ENCODE assay signal across 10 cellular contexts in the genomic region with DNA sequence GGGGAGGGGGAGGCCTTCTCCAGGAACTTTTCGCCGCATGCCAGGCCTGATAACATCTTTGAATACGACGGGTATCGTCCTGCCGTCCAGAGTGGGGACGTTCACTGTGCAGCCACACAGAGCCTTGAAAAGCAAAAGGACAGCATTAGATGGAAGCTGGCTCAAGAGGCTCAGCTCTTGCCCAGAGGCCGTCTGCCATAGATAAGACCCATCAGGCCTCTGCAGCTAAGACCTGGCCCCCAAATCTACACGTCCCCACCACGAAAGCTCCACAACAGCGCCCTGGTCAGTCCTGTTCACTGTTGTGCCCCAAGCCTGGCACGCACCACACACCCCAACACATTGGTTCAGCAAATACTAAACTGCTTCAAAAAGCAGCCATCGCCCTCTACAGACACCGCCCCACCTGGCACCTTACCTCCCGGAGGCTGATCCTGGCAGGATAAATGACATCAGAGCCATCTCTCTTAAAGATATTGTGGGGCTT. TPM values are rescaled to one million over a fixed set of nuclear protein-coding genes. Genes with fewer than 3 reads are reported as not detected.
DNase-seq lines count a peak whose midpoint lies in the region; ATAC-seq and TF ChIP-seq lines count a peak whose summit lies in the region.
"Had no signal": no experiment of that assay in that cellular context is flagged by ENCODE, and none has a peak within 500 bp of the region (broad histone marks: within the 10 kb centered on the region; RNA-seq: fewer than 3 reads in every experiment).

No MANE protein-coding gene starts in this region.

- peak in 1 of 2 donors; percentile 25 for TF ChIP-seq RAD21 in liver (IDR thresholded peaks at IDR 0.05)

- peaks cover 8 to 34% of the 10 kb centered on the region in 2 donors for H3K4me1 ChIP-seq in ascending aorta
- H3K4me1 ChIP-seq in liver (ENCODE audit: control insufficient read depth in 4 of 4, insufficient read depth in 4 of 4, low read length in 3 of 4), result peaks cover 27 to 61% (median 37%) of the 10 kb centered on the region in 4 donors
- H3K4me1 ChIP-seq in tibial nerve, result peaks cover 2 to 51% (median 35%) of the 10 kb centered on the region in 4 donors

- H3K36me3 ChIP-seq in ascending aorta (peaks cover 23 to 36% of the 10 kb centered on the region in 2 donors), liver (ENCODE audit: control insufficient read depth in 4 of 4, insufficient read depth in 3 of 4, low read depth in 1 of 4, low read length in 3 of 4) (peaks cover 8 to 22% (median 14%) of the 10 kb centered on the region in 4 donors), tibial nerve (peaks cover 0 to 31% (median 18%) of the 10 kb centered on the region in 3 donors)

- ATAC-seq in GM18505 (IDR thresholded peaks at IDR 0.05; ENCODE audit: unreplicated experiment), result no peak
- ATAC-seq in GM21367 (IDR thresholded peaks at IDR 0.05; ENCODE audit: unreplicated experiment), result no peak
- ATAC-seq: body of pancreas had no signal

- H3K9me3 ChIP-seq in ascending aorta (no peaks in the 10 kb centered on the region), liver (ENCODE audit: control insufficient read depth in 4 of 4, low read length in 3 of 4) (no peaks in the 10 kb centered on the region), tibial nerve (no peaks in the 10 kb centered on the region)
- H3K9me3 ChIP-seq: body of pancreas had no signal

- no peak for TF ChIP-seq POLR2A in tibial nerve (IDR thresholded peaks at IDR 0.05)
- no peak for TF ChIP-seq POLR2A in GM18505 (IDR thresholded peaks at IDR 0.05; ENCODE audit: borderline replicate concordance, extremely low read depth, insufficient read depth, insufficient read length)

- peak overlapping the region in 1 of 2 donors; percentile 69 for H3K9ac ChIP-seq in liver (ENCODE audit: low read depth in 1 of 2, low read length in 2 of 2)

- TF ChIP-seq CTCF in ascending aorta (IDR thresholded peaks at IDR 0.05), result no peak
- no peak for TF ChIP-seq CTCF in liver (IDR thresholded peaks at IDR 0.05; ENCODE audit: low read depth, low read length, missing input control)
- no peak for TF ChIP-seq CTCF in tibial nerve (IDR thresholded peaks at IDR 0.05)

- 37% methylated on average over 15 of the region's 15 CpGs for WGBS in liver
- 77 to 80% methylated on average over 13 to 15 of the region's 15 CpGs for WGBS in tibial nerve, 2 donors

- DNase-seq in activated effector memory CD4-positive, alpha-beta T cell treated with anti-CD3 and anti-CD28 coated beads, Interleukin-2, amount 50 U/mL, for 16 hours, result peak; percentile 71
- no peak for DNase-seq in activated effector memory CD4-positive, alpha-beta T cell treated with Interleukin-2 at 50 U/mL for 16 hours
- DNase-seq in ascending aorta (ENCODE audit: low spot score in 2 of 2) (no peak), tibial nerve (ENCODE audit: low spot score in 2 of 2) (no peak), amniotic stem cell (lab: John Stamatoyannopoulos, UW) (no peak)
- DNase-seq: body of pancreas, DMS53 had no signal

- peak overlapping the region; percentile 96 to 98 for H3K4me3 ChIP-seq in ascending aorta
- peak overlapping the region; percentile 73 to 95 (median 87) for H3K4me3 ChIP-seq in liver (ENCODE audit: low read depth in 1 of 3, low read length in 3 of 3)
- H3K4me3 ChIP-seq in tibial nerve, result peak overlapping the region; percentile 71 to 100 (median 92)

- peak overlapping the region; percentile 5 to 99 for H3K27ac ChIP-seq in ascending aorta
- H3K27ac ChIP-seq in liver (ENCODE audit: low read depth in 1 of 2, low read length in 2 of 2), result peak overlapping the region; percentile 3 to 98
- H3K27ac ChIP-seq in tibial nerve, result peak overlapping the region; percentile 100

- no peak for TF ChIP-seq EP300 in tibial nerve (IDR thresholded peaks at IDR 0.05)

- intact Hi-C loops in ascending aorta (cut with DNase I), result no loop called here

- H3K27me3 ChIP-seq in ascending aorta, result no peaks in the 10 kb centered on the region
- no peaks in the 10 kb centered on the region for H3K27me3 ChIP-seq in liver (ENCODE audit: control insufficient read depth in 4 of 4, insufficient read depth in 4 of 4, low read length in 3 of 4)
- H3K27me3 ChIP-seq in tibial nerve, result no peaks in the 10 kb centered on the region
- H3K27me3 ChIP-seq: body of pancreas had no signal

TF ChIP-seq in liver, 16 proteins besides CTCF, POLR2A, EP300 and RAD21:
- TF ChIP-seq EGR1 (IDR thresholded peaks at IDR 0.05; ENCODE audit: low read depth in 2 of 2) (no peak), RXRA (IDR thresholded peaks at IDR 0.05) (no peak), TAF1 (conservative IDR thresholded peaks at IDR 0.05) (no peak), SP1 (IDR thresholded peaks at IDR 0.05) (no peak), HNF4G (IDR thresholded peaks at IDR 0.05) (no peak), FOXA2 (IDR thresholded peaks at IDR 0.05) (no peak), JUND (IDR thresholded peaks at IDR 0.05) (no peak), NR2F2 (IDR thresholded peaks at IDR 0.05) (no peak), GABPA (IDR thresholded peaks at IDR 0.05 in 1 of 2, conservative IDR thresholded peaks at IDR 0.05 in 1 of 2) (no peak), HNF4A (conservative IDR thresholded peaks at IDR 0.05) (no peak), FOXA1 (IDR thresholded peaks at IDR 0.05) (no peak), YY1 (IDR thresholded peaks at IDR 0.05) (no peak)
- TF ChIP-seq, protein P1, sequence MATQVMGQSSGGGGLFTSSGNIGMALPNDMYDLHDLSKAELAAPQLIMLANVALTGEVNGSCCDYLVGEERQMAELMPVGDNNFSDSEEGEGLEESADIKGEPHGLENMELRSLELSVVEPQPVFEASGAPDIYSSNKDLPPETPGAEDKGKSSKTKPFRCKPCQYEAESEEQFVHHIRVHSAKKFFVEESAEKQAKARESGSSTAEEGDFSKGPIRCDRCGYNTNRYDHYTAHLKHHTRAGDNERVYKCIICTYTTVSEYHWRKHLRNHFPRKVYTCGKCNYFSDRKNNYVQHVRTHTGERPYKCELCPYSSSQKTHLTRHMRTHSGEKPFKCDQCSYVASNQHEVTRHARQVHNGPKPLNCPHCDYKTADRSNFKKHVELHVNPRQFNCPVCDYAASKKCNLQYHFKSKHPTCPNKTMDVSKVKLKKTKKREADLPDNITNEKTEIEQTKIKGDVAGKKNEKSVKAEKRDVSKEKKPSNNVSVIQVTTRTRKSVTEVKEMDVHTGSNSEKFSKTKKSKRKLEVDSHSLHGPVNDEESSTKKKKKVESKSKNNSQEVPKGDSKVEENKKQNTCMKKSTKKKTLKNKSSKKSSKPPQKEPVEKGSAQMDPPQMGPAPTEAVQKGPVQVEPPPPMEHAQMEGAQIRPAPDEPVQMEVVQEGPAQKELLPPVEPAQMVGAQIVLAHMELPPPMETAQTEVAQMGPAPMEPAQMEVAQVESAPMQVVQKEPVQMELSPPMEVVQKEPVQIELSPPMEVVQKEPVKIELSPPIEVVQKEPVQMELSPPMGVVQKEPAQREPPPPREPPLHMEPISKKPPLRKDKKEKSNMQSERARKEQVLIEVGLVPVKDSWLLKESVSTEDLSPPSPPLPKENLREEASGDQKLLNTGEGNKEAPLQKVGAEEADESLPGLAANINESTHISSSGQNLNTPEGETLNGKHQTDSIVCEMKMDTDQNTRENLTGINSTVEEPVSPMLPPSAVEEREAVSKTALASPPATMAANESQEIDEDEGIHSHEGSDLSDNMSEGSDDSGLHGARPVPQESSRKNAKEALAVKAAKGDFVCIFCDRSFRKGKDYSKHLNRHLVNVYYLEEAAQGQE (IDR thresholded peaks at IDR 0.05), result no peak
- TF ChIP-seq, protein P2, sequence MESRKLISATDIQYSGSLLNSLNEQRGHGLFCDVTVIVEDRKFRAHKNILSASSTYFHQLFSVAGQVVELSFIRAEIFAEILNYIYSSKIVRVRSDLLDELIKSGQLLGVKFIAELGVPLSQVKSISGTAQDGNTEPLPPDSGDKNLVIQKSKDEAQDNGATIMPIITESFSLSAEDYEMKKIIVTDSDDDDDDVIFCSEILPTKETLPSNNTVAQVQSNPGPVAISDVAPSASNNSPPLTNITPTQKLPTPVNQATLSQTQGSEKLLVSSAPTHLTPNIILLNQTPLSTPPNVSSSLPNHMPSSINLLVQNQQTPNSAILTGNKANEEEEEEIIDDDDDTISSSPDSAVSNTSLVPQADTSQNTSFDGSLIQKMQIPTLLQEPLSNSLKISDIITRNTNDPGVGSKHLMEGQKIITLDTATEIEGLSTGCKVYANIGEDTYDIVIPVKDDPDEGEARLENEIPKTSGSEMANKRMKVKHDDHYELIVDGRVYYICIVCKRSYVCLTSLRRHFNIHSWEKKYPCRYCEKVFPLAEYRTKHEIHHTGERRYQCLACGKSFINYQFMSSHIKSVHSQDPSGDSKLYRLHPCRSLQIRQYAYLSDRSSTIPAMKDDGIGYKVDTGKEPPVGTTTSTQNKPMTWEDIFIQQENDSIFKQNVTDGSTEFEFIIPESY (IDR thresholded peaks at IDR 0.05), result no peak
- TF ChIP-seq, protein P3, sequence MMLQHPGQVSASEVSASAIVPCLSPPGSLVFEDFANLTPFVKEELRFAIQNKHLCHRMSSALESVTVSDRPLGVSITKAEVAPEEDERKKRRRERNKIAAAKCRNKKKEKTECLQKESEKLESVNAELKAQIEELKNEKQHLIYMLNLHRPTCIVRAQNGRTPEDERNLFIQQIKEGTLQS (IDR thresholded peaks at IDR 0.05), result no peak
- TF ChIP-seq, protein P4, sequence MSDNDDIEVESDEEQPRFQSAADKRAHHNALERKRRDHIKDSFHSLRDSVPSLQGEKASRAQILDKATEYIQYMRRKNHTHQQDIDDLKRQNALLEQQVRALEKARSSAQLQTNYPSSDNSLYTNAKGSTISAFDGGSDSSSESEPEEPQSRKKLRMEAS (IDR thresholded peaks at IDR 0.05), result no peak

RNA-seq across cellular contexts. Expression of a gene that starts 2.1 kb away (rescaled TPM):
- total RNA-seq in ascending aorta (73.8 TPM), liver (10 to 100 TPM; 32.5 to 43.0 TPM), tibial nerve (100 to 1,000 TPM in 1 of 4 donors, 10 to 100 TPM in 3; 48.9 to 132 (median 73.9) TPM)
- 10 to 100 TPM; 29.4 to 36.5 TPM for polyA plus RNA-seq in liver

RNA-seq across cellular contexts. Expression of a gene that starts 13.3 kb away (rescaled TPM):
- 88.7 TPM for total RNA-seq in ascending aorta
- 10 to 100 TPM; 26.4 to 35.3 TPM for total RNA-seq in liver
- 100 to 1,000 TPM in 1 of 2 donors, 10 to 100 TPM in 1; 86.3 to 157 TPM for polyA plus RNA-seq in liver
- 10 to 100 TPM; 33.1 to 55.1 (median 43.6) TPM for total RNA-seq in tibial nerve

RNA-seq across cellular contexts. Expression of a gene that starts 20.2 kb away (rescaled TPM):
- 123 TPM for total RNA-seq in ascending aorta
- 10 to 100 TPM; 18.4 to 31.7 TPM for total RNA-seq in liver
- polyA plus RNA-seq in liver, result 10 to 100 TPM; 19.4 to 34.5 TPM
- 100 to 1,000 TPM in 3 of 4 donors, 10 to 100 TPM in 1; 61.8 to 122 (median 113) TPM for total RNA-seq in tibial nerve

RNA-seq across cellular contexts. Expression of a gene that starts 40.9 kb away (rescaled TPM):
- total RNA-seq in ascending aorta (17.1 TPM), liver (under 1 TPM in 1 of 2 donors, not detected in 1; 0.42 TPM), tibial nerve (1 to 10 TPM in 3 of 4 donors, under 1 TPM in 1; 0.90 to 5.9 (median 3.5) TPM)
- under 1 TPM; 0.15 to 0.22 TPM for polyA plus RNA-seq in liver

RNA-seq across cellular contexts. Expression of a gene that starts 55.8 kb away (rescaled TPM):
- 612 TPM for total RNA-seq in ascending aorta
- total RNA-seq in liver, result 100 to 1,000 TPM; 110 to 222 TPM
- polyA plus RNA-seq in liver, result 100 to 1,000 TPM; 282 to 293 TPM
- total RNA-seq in tibial nerve, result 100 to 1,000 TPM; 315 to 444 (median 398) TPM
